Comparison of ENCODE assay signal across 1 cellular context in genomic region chr18:76656925-76657324, GRCh38.
TF ChIP-seq lines count a peak whose summit lies in the region.

No MANE protein-coding gene starts in this region.

TF ChIP-seq in HepG2, 621 proteins besides CTCF, POLR2A, EP300 and RAD21 (continued from another document):
- TF ChIP-seq, protein P1, sequence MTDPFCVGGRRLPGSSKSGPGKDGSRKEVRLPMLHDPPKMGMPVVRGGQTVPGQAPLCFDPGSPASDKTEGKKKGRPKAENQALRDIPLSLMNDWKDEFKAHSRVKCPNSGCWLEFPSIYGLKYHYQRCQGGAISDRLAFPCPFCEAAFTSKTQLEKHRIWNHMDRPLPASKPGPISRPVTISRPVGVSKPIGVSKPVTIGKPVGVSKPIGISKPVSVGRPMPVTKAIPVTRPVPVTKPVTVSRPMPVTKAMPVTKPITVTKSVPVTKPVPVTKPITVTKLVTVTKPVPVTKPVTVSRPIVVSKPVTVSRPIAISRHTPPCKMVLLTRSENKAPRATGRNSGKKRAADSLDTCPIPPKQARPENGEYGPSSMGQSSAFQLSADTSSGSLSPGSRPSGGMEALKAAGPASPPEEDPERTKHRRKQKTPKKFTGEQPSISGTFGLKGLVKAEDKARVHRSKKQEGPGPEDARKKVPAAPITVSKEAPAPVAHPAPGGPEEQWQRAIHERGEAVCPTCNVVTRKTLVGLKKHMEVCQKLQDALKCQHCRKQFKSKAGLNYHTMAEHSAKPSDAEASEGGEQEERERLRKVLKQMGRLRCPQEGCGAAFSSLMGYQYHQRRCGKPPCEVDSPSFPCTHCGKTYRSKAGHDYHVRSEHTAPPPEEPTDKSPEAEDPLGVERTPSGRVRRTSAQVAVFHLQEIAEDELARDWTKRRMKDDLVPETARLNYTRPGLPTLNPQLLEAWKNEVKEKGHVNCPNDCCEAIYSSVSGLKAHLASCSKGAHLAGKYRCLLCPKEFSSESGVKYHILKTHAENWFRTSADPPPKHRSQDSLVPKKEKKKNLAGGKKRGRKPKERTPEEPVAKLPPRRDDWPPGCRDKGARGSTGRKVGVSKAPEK (CRISPR knock-in tag; IDR thresholded peaks at IDR 0.05; ENCODE audit: borderline replicate concordance) = no peak
- TF ChIP-seq FOXK1 (CRISPR knock-in tag; IDR thresholded peaks at IDR 0.05; ENCODE audit: borderline replicate concordance, low read depth) = no peak
- TF ChIP-seq NCOR1 (IDR thresholded peaks at IDR 0.05; ENCODE audit: borderline replicate concordance, low read length) = no peak
- no peak for TF ChIP-seq PRMT3 (CRISPR knock-in tag; IDR thresholded peaks at IDR 0.05; ENCODE audit: borderline replicate concordance, low read depth)
- no peak for TF ChIP-seq SALL1 (CRISPR knock-in tag; IDR thresholded peaks at IDR 0.05)
- no peak for TF ChIP-seq MLLT10 (CRISPR knock-in tag; IDR thresholded peaks at IDR 0.05)
- no peak for TF ChIP-seq ZNF33B (CRISPR knock-in tag; IDR thresholded peaks at IDR 0.05)
- TF ChIP-seq, protein P2, sequence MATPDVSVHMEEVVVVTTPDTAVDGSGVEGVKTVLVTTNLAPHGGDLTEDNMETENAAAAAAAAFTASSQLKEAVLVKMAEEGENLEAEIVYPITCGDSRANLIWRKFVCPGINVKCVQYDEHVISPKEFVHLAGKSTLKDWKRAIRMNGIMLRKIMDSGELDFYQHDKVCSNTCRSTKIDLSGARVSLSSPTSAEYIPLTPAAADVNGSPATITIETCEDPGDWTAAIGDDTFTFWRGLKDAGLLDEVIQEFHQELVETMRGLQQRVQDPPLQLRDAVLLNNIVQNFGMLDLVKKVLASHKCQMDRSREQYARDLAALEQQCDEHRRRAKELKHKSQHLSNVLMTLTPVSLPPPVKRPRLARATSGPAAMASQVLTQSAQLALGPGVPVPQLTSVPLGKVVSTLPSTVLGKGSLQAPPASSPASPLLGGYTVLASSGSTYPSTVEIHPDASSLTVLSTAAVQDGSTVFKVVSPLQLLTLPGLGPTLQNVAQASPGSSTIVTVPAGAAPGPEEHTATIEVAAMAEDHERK (CRISPR knock-in tag; IDR thresholded peaks at IDR 0.05; ENCODE audit: low read depth) = no peak
- TF ChIP-seq KDM4B (CRISPR knock-in tag; IDR thresholded peaks at IDR 0.05) = no peak
- TF ChIP-seq, protein P3, sequence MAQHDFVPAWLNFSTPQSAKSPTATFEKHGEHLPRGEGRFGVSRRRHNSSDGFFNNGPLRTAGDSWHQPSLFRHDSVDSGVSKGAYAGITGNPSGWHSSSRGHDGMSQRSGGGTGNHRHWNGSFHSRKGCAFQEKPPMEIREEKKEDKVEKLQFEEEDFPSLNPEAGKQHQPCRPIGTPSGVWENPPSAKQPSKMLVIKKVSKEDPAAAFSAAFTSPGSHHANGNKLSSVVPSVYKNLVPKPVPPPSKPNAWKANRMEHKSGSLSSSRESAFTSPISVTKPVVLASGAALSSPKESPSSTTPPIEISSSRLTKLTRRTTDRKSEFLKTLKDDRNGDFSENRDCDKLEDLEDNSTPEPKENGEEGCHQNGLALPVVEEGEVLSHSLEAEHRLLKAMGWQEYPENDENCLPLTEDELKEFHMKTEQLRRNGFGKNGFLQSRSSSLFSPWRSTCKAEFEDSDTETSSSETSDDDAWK (CRISPR knock-in tag; IDR thresholded peaks at IDR 0.05) = no peak
- TF ChIP-seq, protein P4, sequence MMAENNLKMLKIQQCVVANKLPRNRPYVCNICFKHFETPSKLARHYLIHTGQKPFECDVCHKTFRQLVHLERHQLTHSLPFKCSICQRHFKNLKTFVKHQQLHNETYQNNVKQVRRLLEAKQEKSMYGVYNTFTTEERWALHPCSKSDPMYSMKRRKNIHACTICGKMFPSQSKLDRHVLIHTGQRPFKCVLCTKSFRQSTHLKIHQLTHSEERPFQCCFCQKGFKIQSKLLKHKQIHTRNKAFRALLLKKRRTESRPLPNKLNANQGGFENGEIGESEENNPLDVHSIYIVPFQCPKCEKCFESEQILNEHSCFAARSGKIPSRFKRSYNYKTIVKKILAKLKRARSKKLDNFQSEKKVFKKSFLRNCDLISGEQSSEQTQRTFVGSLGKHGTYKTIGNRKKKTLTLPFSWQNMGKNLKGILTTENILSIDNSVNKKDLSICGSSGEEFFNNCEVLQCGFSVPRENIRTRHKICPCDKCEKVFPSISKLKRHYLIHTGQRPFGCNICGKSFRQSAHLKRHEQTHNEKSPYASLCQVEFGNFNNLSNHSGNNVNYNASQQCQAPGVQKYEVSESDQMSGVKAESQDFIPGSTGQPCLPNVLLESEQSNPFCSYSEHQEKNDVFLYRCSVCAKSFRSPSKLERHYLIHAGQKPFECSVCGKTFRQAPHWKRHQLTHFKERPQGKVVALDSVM (CRISPR knock-in tag; IDR thresholded peaks at IDR 0.05) = no peak
- TF ChIP-seq, protein P5, sequence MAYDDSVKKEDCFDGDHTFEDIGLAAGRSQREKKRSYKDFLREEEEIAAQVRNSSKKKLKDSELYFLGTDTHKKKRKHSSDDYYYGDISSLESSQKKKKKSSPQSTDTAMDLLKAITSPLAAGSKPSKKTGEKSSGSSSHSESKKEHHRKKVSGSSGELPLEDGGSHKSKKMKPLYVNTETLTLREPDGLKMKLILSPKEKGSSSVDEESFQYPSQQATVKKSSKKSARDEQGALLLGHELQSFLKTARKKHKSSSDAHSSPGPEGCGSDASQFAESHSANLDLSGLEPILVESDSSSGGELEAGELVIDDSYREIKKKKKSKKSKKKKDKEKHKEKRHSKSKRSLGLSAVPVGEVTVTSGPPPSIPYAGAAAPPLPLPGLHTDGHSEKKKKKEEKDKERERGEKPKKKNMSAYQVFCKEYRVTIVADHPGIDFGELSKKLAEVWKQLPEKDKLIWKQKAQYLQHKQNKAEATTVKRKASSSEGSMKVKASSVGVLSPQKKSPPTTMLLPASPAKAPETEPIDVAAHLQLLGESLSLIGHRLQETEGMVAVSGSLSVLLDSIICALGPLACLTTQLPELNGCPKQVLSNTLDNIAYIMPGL (CRISPR knock-in tag; IDR thresholded peaks at IDR 0.05; ENCODE audit: borderline replicate concordance in 1 of 2, low read depth in 1 of 2) = no peak
- no peak for TF ChIP-seq CENPT (CRISPR knock-in tag; IDR thresholded peaks at IDR 0.05; ENCODE audit: low read depth)
- no peak for TF ChIP-seq KLF13 (CRISPR knock-in tag; IDR thresholded peaks at IDR 0.05)
- TF ChIP-seq NFKBIZ (CRISPR knock-in tag; IDR thresholded peaks at IDR 0.05) = no peak
- TF ChIP-seq HMG20A (CRISPR knock-in tag; IDR thresholded peaks at IDR 0.05; ENCODE audit: borderline replicate concordance) = no peak
- no peak for TF ChIP-seq RCOR2 (CRISPR knock-in tag; IDR thresholded peaks at IDR 0.05)
- no peak for TF ChIP-seq HOXD1 (CRISPR knock-in tag; IDR thresholded peaks at IDR 0.05)
- no peak for TF ChIP-seq NFKB2 (CRISPR knock-in tag; IDR thresholded peaks at IDR 0.05; ENCODE audit: borderline replicate concordance)
